1 cellular context compared by ENCODE assay signal in genomic region chr11:47606731-47607130, GRCh38.
TF ChIP-seq lines count a peak whose summit lies in the region.

No MANE protein-coding gene starts in this region.

TF ChIP-seq in HepG2, 621 proteins besides CTCF, POLR2A, EP300 and RAD21:
- TF ChIP-seq, protein P1, sequence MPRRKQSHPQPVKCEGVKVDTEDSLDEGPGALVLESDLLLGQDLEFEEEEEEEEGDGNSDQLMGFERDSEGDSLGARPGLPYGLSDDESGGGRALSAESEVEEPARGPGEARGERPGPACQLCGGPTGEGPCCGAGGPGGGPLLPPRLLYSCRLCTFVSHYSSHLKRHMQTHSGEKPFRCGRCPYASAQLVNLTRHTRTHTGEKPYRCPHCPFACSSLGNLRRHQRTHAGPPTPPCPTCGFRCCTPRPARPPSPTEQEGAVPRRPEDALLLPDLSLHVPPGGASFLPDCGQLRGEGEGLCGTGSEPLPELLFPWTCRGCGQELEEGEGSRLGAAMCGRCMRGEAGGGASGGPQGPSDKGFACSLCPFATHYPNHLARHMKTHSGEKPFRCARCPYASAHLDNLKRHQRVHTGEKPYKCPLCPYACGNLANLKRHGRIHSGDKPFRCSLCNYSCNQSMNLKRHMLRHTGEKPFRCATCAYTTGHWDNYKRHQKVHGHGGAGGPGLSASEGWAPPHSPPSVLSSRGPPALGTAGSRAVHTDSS (CRISPR knock-in tag; conservative IDR thresholded peaks at IDR 0.05), result no peak
- TF ChIP-seq ZNF484 (CRISPR knock-in tag; IDR thresholded peaks at IDR 0.05; ENCODE audit: borderline replicate concordance, low read depth) (no peak), NR0B2 (CRISPR knock-in tag; IDR thresholded peaks at IDR 0.05) (no peak)
